ENCODE assay signal across 8 cellular contexts in the genomic region with DNA sequence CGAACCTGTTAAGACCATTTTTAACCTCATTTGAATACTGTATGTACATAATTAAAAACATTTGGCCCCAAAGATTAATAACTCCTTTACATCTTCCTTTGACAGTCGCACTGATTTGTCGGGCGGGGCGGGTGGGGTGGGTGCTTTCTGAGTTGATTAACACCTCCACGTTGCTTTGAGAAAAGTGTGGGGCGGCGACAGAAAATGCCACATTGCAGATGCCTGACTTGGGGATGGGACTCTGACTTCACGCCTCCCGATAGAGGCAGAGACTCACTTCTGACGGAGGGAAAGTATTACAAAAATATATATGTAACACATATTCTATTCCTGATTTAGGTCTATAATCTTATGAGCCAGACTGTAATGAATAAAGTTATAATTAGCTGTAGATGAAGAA.
"Had no signal": no experiment of that assay in that cellular context is flagged by ENCODE, and none has a peak within 500 bp of the region (broad histone marks: within the 10 kb centered on the region; RNA-seq: fewer than 3 reads in every experiment).

No MANE protein-coding gene starts in this region.

- H3K4me3 Mint-ChIP-seq: GM23338, H9, HFFc6 had no signal

- H3K36me3 ChIP-seq: HAP-1 had no signal

- H3K27ac Mint-ChIP-seq: GM23338, H9, HFFc6 had no signal

- H3K4me3 ChIP-seq: GM23248, GM23338, HAP-1 had no signal

- DNase-seq: GM23248, GOT3, H7, H9, HCEC 1CT, HFFc6 had no signal

- H3K9me3 ChIP-seq: HAP-1 had no signal

- H3K9ac ChIP-seq: GM23248 had no signal

- H3K27ac ChIP-seq: GM23248 had no signal

- H3K9me3 Mint-ChIP-seq: GM23338, H9 had no signal

- H3K4me1 ChIP-seq: HAP-1 had no signal
